8 cellular contexts compared by ENCODE assay signal in the genomic region with DNA sequence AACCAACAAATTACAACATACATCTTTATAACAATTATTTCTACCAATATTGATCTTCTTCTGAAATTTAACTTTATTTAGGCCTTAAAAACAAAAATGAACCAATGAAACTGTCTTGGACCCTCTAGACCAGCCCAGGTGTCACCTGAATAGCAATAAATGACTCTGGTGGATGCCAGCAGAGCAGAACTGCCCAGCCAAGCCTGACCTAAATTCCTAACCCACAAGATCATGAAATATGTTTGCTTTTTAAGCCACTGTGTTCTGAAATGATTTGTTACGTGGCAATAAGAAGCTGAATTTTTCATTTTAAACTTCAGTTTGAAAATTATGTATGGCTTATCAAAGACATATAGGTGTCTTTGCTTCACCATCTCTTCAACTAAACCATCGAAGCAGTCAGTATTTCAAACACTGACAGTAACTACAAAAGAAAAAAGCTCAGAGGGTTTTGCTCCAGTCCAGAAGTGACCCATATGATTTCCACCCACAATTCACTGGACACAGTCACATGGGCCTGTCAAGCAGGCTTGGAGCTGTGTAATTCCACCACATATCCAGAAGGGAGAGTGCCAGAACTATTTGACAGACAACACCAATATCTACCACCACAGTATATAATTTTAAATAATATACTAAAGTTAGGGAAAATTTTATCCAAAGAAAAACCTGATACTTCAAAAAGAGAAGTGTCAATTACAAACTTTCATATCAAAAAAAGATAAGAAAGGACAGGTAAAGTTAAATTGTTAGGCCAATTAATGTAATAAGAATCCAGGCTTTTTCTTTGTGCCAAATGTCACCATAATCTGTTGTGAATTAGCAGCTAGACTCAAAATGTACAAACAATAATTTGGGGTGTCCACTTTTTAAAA.
DNase-seq lines count a peak whose midpoint lies in the region; ATAC-seq, FAIRE-seq and TF ChIP-seq lines count a peak whose summit lies in the region.

No MANE protein-coding gene starts in this region.

- H3K4me2 ChIP-seq in endothelial cell of umbilical vein (ENCODE audit: insufficient read depth, low read length), result no peak overlapping the region

- no peaks in the 10 kb centered on the region for H3K9me1 ChIP-seq in endothelial cell of umbilical vein (replicated peaks; ENCODE audit: control insufficient read depth, extremely low read depth, insufficient read depth, low read length)

- ATAC-seq in HG03060 (IDR thresholded peaks at IDR 0.05; ENCODE audit: low read depth, unreplicated experiment), result peak; percentile 40
- ATAC-seq in HG03039 (IDR thresholded peaks at IDR 0.05; ENCODE audit: unreplicated experiment), result no peak

- dilution Hi-C loops in endothelial cell of umbilical vein (cut with MboI; ENCODE audit: extremely low pct_ligation_motif_present, low sequenced_read_pairs), result no loop called here

- no peak overlapping the region for H3K9ac ChIP-seq in endothelial cell of umbilical vein (replicated peaks; ENCODE audit: extremely low read depth, insufficient read depth, low read length)

- H4K20me1 ChIP-seq in endothelial cell of umbilical vein (replicated peaks; ENCODE audit: control insufficient read depth, extremely low read depth, insufficient read depth, low read length), result peaks cover 12% of the 10 kb centered on the region

- peaks cover 33% of the 10 kb centered on the region for H3K79me2 ChIP-seq in endothelial cell of umbilical vein (ENCODE audit: control insufficient read depth, insufficient read depth, low read length)

- no peaks in the 10 kb centered on the region for H3K27me3 ChIP-seq in AG04450 (ENCODE audit: control insufficient read depth, insufficient read depth, low read length)
- no peaks in the 10 kb centered on the region for H3K27me3 ChIP-seq in endothelial cell of umbilical vein (ENCODE audit: control insufficient read depth in 2 of 2, insufficient read depth in 2 of 2, low read length in 2 of 2)

- no peak overlapping the region for H2AFZ ChIP-seq in endothelial cell of umbilical vein (ENCODE audit: low read depth, low read length)

- no peaks in the 10 kb centered on the region for H3K4me1 ChIP-seq in endothelial cell of umbilical vein (ENCODE audit: control insufficient read depth, extremely low read depth, insufficient read depth, low read length)

- H3K9me3 ChIP-seq in AG04450 (ENCODE audit: control insufficient read depth, insufficient read depth, low read length), result no peaks in the 10 kb centered on the region
- H3K9me3 ChIP-seq in endothelial cell of umbilical vein (replicated peaks; ENCODE audit: control insufficient read depth, insufficient read depth, low read length), result no peaks in the 10 kb centered on the region

- H3K27ac ChIP-seq in AG04450 (ENCODE audit: low read depth, low read length), result no peak overlapping the region
- no peak overlapping the region for H3K27ac ChIP-seq in endothelial cell of umbilical vein (ENCODE audit: insufficient read depth, low read depth, low read length)
- no peak overlapping the region for H3K27ac ChIP-seq in coronary artery

- BruUV-seq in endothelial cell of umbilical vein (replicated peaks; lab: Mats Ljungman, UMichigan), result no TSS peak

- POLR2A ChIA-PET in AG04450 (lab: Yijun Ruan, JAX) (no interaction called here), endothelial cell of umbilical vein (lab: Charles Lee) (no interaction called here)

- no peaks in the 10 kb centered on the region for H3K36me3 ChIP-seq in endothelial cell of umbilical vein (ENCODE audit: control insufficient read depth in 2 of 2, extremely low read depth in 1 of 2, insufficient read depth in 2 of 2, low read length in 2 of 2)

- peak; percentile 57 for TF ChIP-seq CTCF in AG04450 (IDR thresholded peaks at IDR 0.05; ENCODE audit: low read depth, low read length)
- TF ChIP-seq CTCF in endothelial cell of umbilical vein (IDR thresholded peaks at IDR 0.05; ENCODE audit: extremely low read depth in 1 of 2, insufficient read depth in 1 of 2, low read depth in 1 of 2, low read length in 2 of 2), result peak; percentile 32 to 41
- no peak for TF ChIP-seq CTCF in coronary artery (IDR thresholded peaks at IDR 0.05)

- no peak for TF ChIP-seq POLR2A in GM12891 (IDR thresholded peaks at IDR 0.05; ENCODE audit: low read depth, low read length)
- no peak for TF ChIP-seq POLR2A in endothelial cell of umbilical vein (IDR thresholded peaks at IDR 0.05; ENCODE audit: low read depth, low read length)

- CTCF ChIA-PET in AG04450 (lab: Charles Lee), result interaction anchor here (0.6 to 3.5 kb wide), 12 partner anchors 10 to 366 kb away, joined by 3 to 25 read pairs (median 5); no protein-coding TSS in a partner anchor
- CTCF ChIA-PET in endothelial cell of umbilical vein (lab: Charles Lee), result interaction anchor here (0.6 to 4.4 kb wide), 24 partner anchors 10 to 483 kb away, joined by 3 to 73 read pairs (median 4); no protein-coding TSS in a partner anchor

- H3K4me3 ChIP-seq in AG04450 (ENCODE audit: low read depth, low read length) (no peak overlapping the region), endothelial cell of umbilical vein (replicated peaks in 1 of 3; ENCODE audit: insufficient read depth in 1 of 3, low read depth in 1 of 3, low read length in 3 of 3) (no peak overlapping the region), coronary artery (no peak overlapping the region)

- peak; percentile 18 for DNase-seq in AG04450 (ENCODE audit: low read depth, low spot score)
- no peak for DNase-seq in GM12891 (ENCODE audit: insufficient read length, low spot score)
- DNase-seq in NCI-H82 (lab: John Stamatoyannopoulos, UW), result peak; percentile 47
- peak; percentile 65 for DNase-seq in endothelial cell of umbilical vein (ENCODE audit: low read depth, low spot score)
- DNase-seq in midbrain (lab: John Stamatoyannopoulos, UW), result peak; percentile 48
- DNase-seq in coronary artery (ENCODE audit: low spot score), result no peak

- intact Hi-C loops in endothelial cell of umbilical vein (cut with micrococcal nuclease), result loop anchor here (1.0 kb wide), 3 partner anchors 93 to 366 kb away; no protein-coding TSS in a partner anchor

- FAIRE-seq in GM12891 (lab: Jason Lieb, UNC) (peak; percentile 70), endothelial cell of umbilical vein (lab: Jason Lieb, UNC) (peak; percentile 64)

TF ChIP-seq in GM12891, 5 proteins besides CTCF, POLR2A, EP300 and RAD21:
- TF ChIP-seq PAX5 (IDR thresholded peaks at IDR 0.05; ENCODE audit: insufficient read depth, low read length, severe bottlenecking) (peak; percentile 97), POU2F2 (IDR thresholded peaks at IDR 0.05; ENCODE audit: low read depth, low read length) (no peak), SPI1 (IDR thresholded peaks at IDR 0.05; ENCODE audit: low read depth, low read length) (no peak)

TF ChIP-seq in endothelial cell of umbilical vein, 7 proteins besides CTCF, POLR2A, EP300 and RAD21:
- TF ChIP-seq MAX (IDR thresholded peaks at IDR 0.05; ENCODE audit: insufficient read depth, insufficient read length) (peak; percentile 11), POLR2AphosphoS5 (IDR thresholded peaks at IDR 0.05; ENCODE audit: insufficient read depth, low read depth, low read length) (no peak)
TF ChIP-seq in endothelial cell of umbilical vein: peak in this region for 1.

Comparison
In these comparisons a context has a peak if more than half of its experiments do, and no peak if none do; other contexts are left out.
1. DNase-seq: peak in AG04450 (single experiment), NCI-H82 (single experiment), endothelial cell of umbilical vein (single experiment) and midbrain (single experiment); none in GM12891 (single experiment) and coronary artery (single experiment).